17 cellular contexts compared by ENCODE assay signal in genomic region chr3:95334461-95334860, GRCh38.
"Had no signal": no experiment of that assay in that cellular context is flagged by ENCODE, and none has a peak within 500 bp of the region (broad histone marks: within the 10 kb centered on the region; RNA-seq: fewer than 3 reads in every experiment).

No MANE protein-coding gene starts in this region.

- DNase-seq: dorsolateral prefrontal cortex; effector CD4-positive, alpha-beta T cell; heart left ventricle; kidney; mesenchymal stem cell; mucosa of descending colon; naive thymus-derived CD4-positive, alpha-beta T cell; stimulated activated CD4-positive, alpha-beta T cell treated with anti-CD3 and anti-CD28 coated beads, Interleukin-2, amount 100 ng/mL, for 24 hours; stimulated activated CD4-positive, alpha-beta T cell treated with anti-CD3 and anti-CD28 coated beads, Interleukin-4, amount 100 ng/mL, for 24 hours; stimulated activated naive CD4-positive, alpha-beta T cell treated with Interleukin-2 at 50 U/mL for 16 hours; stomach; thyroid gland; trophoblast cell had no signal

- ATAC-seq: gastroesophageal sphincter; heart left ventricle; left lobe of liver; mucosa of descending colon; naive thymus-derived CD4-positive, alpha-beta T cell; sciatic nerve; stimulated activated effector memory CD8-positive, alpha-beta T cell treated with anti-CD3 and anti-CD28 coated beads, Interleukin-12 subunit alpha, Interleukin-12 subunit beta, amount 100 ng/mL, for 72 hours had no signal
